32 cellular contexts compared by ENCODE assay signal in genomic region chr13:110467516-110467915, GRCh38.
"Had no signal": no experiment of that assay in that cellular context is flagged by ENCODE, and none has a peak within 500 bp of the region (broad histone marks: within the 10 kb centered on the region; RNA-seq: fewer than 3 reads in every experiment).

No MANE protein-coding gene starts in this region.

- DNase-seq: activated CD4-positive, alpha-beta T cell treated with anti-CD3 and anti-CD28 coated beads for 36 hours; activated CD4-positive, alpha-beta T cell treated with anti-CD3 and anti-CD28 coated beads, Interleukin-2, amount 10 ng/mL, durations not matched to agents 7 days and 5 days; activated CD4-positive, alpha-beta T cell treated with anti-CD3 and anti-CD28 coated beads, Interleukin-2, amount 50 U/mL, for 48 hours; activated CD8-positive, alpha-beta T cell treated with anti-CD3 and anti-CD28 coated beads, Interleukin-2, amount 10 ng/mL, durations not matched to agents 7 days and 5 days; activated gamma-delta T cell; activated naive CD4-positive, alpha-beta T cell treated with Interleukin-2 at 50 U/mL for 16 hours; activated naive CD8-positive, alpha-beta T cell treated with anti-CD3 and anti-CD28 coated beads, Interleukin-2, amount 10 ng/mL, durations not matched to agents 7 days and 5 days; activated T-cell treated with anti-CD3 and anti-CD28 coated beads, Interleukin-2, amount 50 U/mL, for 24 hours; amygdala; Kasumi-1; MG63; NCI-H1048; NCI-H1105 treated with DMSO at 0.1 percent for 48 hours; NCI-H1436 treated with DMSO at 0.1 percent for 48 hours; NCI-H1694 treated with DMSO at 0.1 percent for 48 hours; NCI-H2029; NCI-H345; NCI-H524 treated with DMSO at 0.1 percent for 48 hours; NK-92 treated with Interleukin-12 subunit alpha and Interleukin-12 subunit beta, amount 100 ng/mL, for 24 hours; PC-3; Peyer's patch; SJCRH30; T1000 had no signal

- H3K4me1 ChIP-seq: ascending aorta had no signal

- H3K27me3 ChIP-seq: ascending aorta, cardiac muscle cell, MG63, Peyer's patch, SJCRH30 had no signal

- H3K9me3 Mint-ChIP-seq: activated CD4-positive, alpha-beta T cell treated with anti-CD3 and anti-CD28 coated beads, Interleukin-2, amount 10 ng/mL, durations not matched to agents 7 days and 5 days; activated naive CD4-positive, alpha-beta T cell treated with anti-CD3 and anti-CD28 coated beads, Interleukin-2, amount 50 U/mL, for 24 hours; activated naive CD8-positive, alpha-beta T cell treated with anti-CD3 and anti-CD28 coated beads, Interleukin-2, amount 10 ng/mL, durations not matched to agents 7 days and 5 days; activated T-cell treated with anti-CD3 and anti-CD28 coated beads, Interleukin-2, amount 50 U/mL, for 24 hours; activated T-helper 2 cell treated with anti-CD3 and anti-CD28 coated beads, Interferon-gamma antibody, Interleukin-2, Interleukin-4, amounts not matched to agents 10 μg/mL and 5 μg/mL and 100 μg/mL, durations not matched to agents 14 hours and 24 hours and 36 hours; central memory CD8-positive, alpha-beta T cell had no signal

- H3K27ac ChIP-seq: ascending aorta, cardiac muscle cell, Peyer's patch, RWPE1, SJCRH30, SK-N-MC had no signal

- H3K36me3 Mint-ChIP-seq: activated naive CD4-positive, alpha-beta T cell treated with anti-CD3 and anti-CD28 coated beads, Interleukin-2, amount 50 U/mL, for 24 hours; activated naive CD8-positive, alpha-beta T cell treated with anti-CD3 and anti-CD28 coated beads, Interleukin-2, amount 10 ng/mL, durations not matched to agents 7 days and 5 days had no signal

- H3K4me3 Mint-ChIP-seq: activated CD4-positive, alpha-beta T cell treated with anti-CD3 and anti-CD28 coated beads for 36 hours; activated CD4-positive, alpha-beta T cell treated with anti-CD3 and anti-CD28 coated beads, Interleukin-2, amount 10 ng/mL, durations not matched to agents 7 days and 5 days; activated CD8-positive, alpha-beta T cell treated with anti-CD3 and anti-CD28 coated beads, Interleukin-2, amount 10 ng/mL, durations not matched to agents 7 days and 5 days; activated naive CD4-positive, alpha-beta T cell treated with anti-CD3 and anti-CD28 coated beads, Interleukin-2, amount 50 U/mL, for 24 hours; activated naive CD8-positive, alpha-beta T cell treated with anti-CD3 and anti-CD28 coated beads, Interleukin-2, amount 10 ng/mL, durations not matched to agents 7 days and 5 days; activated T-cell treated with anti-CD3 and anti-CD28 coated beads, Interleukin-2, amount 50 U/mL, for 24 hours; central memory CD8-positive, alpha-beta T cell had no signal

- H3K27ac Mint-ChIP-seq: activated CD4-positive, alpha-beta T cell treated with anti-CD3 and anti-CD28 coated beads for 36 hours; activated CD4-positive, alpha-beta T cell treated with anti-CD3 and anti-CD28 coated beads, Interleukin-2, amount 10 ng/mL, durations not matched to agents 7 days and 5 days; activated CD8-positive, alpha-beta T cell treated with anti-CD3 and anti-CD28 coated beads, Interleukin-2, amount 10 ng/mL, durations not matched to agents 7 days and 5 days; activated naive CD4-positive, alpha-beta T cell treated with anti-CD3 and anti-CD28 coated beads, Interleukin-2, amount 50 U/mL, for 24 hours; activated naive CD8-positive, alpha-beta T cell treated with anti-CD3 and anti-CD28 coated beads, Interleukin-2, amount 10 ng/mL, durations not matched to agents 7 days and 5 days; activated T-cell treated with anti-CD3 and anti-CD28 coated beads, Interleukin-2, amount 50 U/mL, for 24 hours; activated T-helper 2 cell treated with anti-CD3 and anti-CD28 coated beads, Interferon-gamma antibody, Interleukin-2, Interleukin-4, amounts not matched to agents 10 μg/mL and 5 μg/mL and 100 μg/mL, durations not matched to agents 14 hours and 24 hours and 36 hours had no signal

- H3K4me3 ChIP-seq: ascending aorta, cardiac muscle cell, MG63, Peyer's patch, SJCRH30, SK-N-MC had no signal

- H3K36me3 ChIP-seq: MG63 had no signal

- H3K4me1 Mint-ChIP-seq: activated naive CD4-positive, alpha-beta T cell treated with anti-CD3 and anti-CD28 coated beads, Interleukin-2, amount 50 U/mL, for 24 hours; central memory CD8-positive, alpha-beta T cell had no signal

- H3K9me3 ChIP-seq: ascending aorta, MG63, Peyer's patch, SJCRH30 had no signal

- ATAC-seq: activated CD4-positive, alpha-beta T cell treated with anti-CD3 and anti-CD28 coated beads for 36 hours; activated CD4-positive, CD25-positive, alpha-beta regulatory T cell treated with anti-CD3 and anti-CD28 coated beads, Interleukin-2, amount 50 U/mL, for 24 hours; activated CD8-positive, alpha-beta T cell treated with anti-CD3 and anti-CD28 coated beads, Interleukin-2, amount 10 ng/mL, durations not matched to agents 7 days and 5 days; PC-3; Right ventricle myocardium inferior had no signal
